ENCODE assay signal across 18 cellular contexts in genomic region chr2:221264318-221264717, GRCh38.
"Had no signal": no experiment of that assay in that cellular context is flagged by ENCODE, and none has a peak within 500 bp of the region (broad histone marks: within the 10 kb centered on the region; RNA-seq: fewer than 3 reads in every experiment).

No MANE protein-coding gene starts in this region.

- H3K27me3 ChIP-seq: body of pancreas, left lung, transverse colon had no signal

- H3K9me3 Mint-ChIP-seq: activated CD4-positive, alpha-beta memory T cell treated with anti-CD3 and anti-CD28 coated beads, Interleukin-2, amount 10 ng/mL, durations not matched to agents 7 days and 5 days; activated naive CD4-positive, alpha-beta T cell treated with anti-CD3 and anti-CD28 coated beads, Interleukin-2, amount 50 U/mL, for 24 hours; activated T-cell treated with anti-CD3 and anti-CD28 coated beads, Interleukin-2, amount 50 U/mL, for 24 hours had no signal

- H3K27ac Mint-ChIP-seq: activated CD4-positive, alpha-beta memory T cell treated with anti-CD3 and anti-CD28 coated beads, Interleukin-2, amount 10 ng/mL, durations not matched to agents 7 days and 5 days; activated naive CD4-positive, alpha-beta T cell treated with anti-CD3 and anti-CD28 coated beads, Interleukin-2, amount 50 U/mL, for 24 hours; activated T-cell treated with anti-CD3 and anti-CD28 coated beads, Interleukin-2, amount 50 U/mL, for 24 hours; naive thymus-derived CD4-positive, alpha-beta T cell; T-helper 17 cell had no signal

- H3K4me1 ChIP-seq: left lung, transverse colon had no signal

- H3K4me3 Mint-ChIP-seq: activated CD4-positive, alpha-beta memory T cell treated with anti-CD3 and anti-CD28 coated beads, Interleukin-2, amount 10 ng/mL, durations not matched to agents 7 days and 5 days; activated naive CD4-positive, alpha-beta T cell treated with anti-CD3 and anti-CD28 coated beads, Interleukin-2, amount 50 U/mL, for 24 hours; activated T-cell treated with anti-CD3 and anti-CD28 coated beads, Interleukin-2, amount 50 U/mL, for 24 hours; naive thymus-derived CD4-positive, alpha-beta T cell; T-helper 17 cell had no signal

- H3K4me1 Mint-ChIP-seq: activated CD4-positive, alpha-beta memory T cell treated with anti-CD3 and anti-CD28 coated beads, Interleukin-2, amount 10 ng/mL, durations not matched to agents 7 days and 5 days; activated naive CD4-positive, alpha-beta T cell treated with anti-CD3 and anti-CD28 coated beads, Interleukin-2, amount 50 U/mL, for 24 hours; naive thymus-derived CD4-positive, alpha-beta T cell; T-helper 17 cell had no signal

- H3K36me3 ChIP-seq: left lung, transverse colon had no signal

- H3K9me3 ChIP-seq: body of pancreas, left lung, transverse colon had no signal

- H3K4me3 ChIP-seq: body of pancreas, left lung, SK-N-MC, transverse colon had no signal

- H3K36me3 Mint-ChIP-seq: activated naive CD4-positive, alpha-beta T cell treated with anti-CD3 and anti-CD28 coated beads, Interleukin-2, amount 50 U/mL, for 24 hours; naive thymus-derived CD4-positive, alpha-beta T cell had no signal

- H3K27ac ChIP-seq: body of pancreas, epithelial cell of prostate, left lung, SK-N-MC, transverse colon had no signal

- DNase-seq: activated CD4-positive, alpha-beta memory T cell treated with anti-CD3 and anti-CD28 coated beads, Interleukin-2, amount 10 ng/mL, durations not matched to agents 7 days and 5 days; activated CD4-positive, alpha-beta T cell treated with anti-CD3 and anti-CD28 coated beads for 4 hours; activated effector memory CD4-positive, alpha-beta T cell treated with Interleukin-2 at 50 U/mL for 16 hours; activated T-cell treated with anti-CD3 and anti-CD28 coated beads, Interleukin-2, amount 50 U/mL, for 24 hours; body of pancreas; central memory CD4-positive, alpha-beta T cell; effector memory CD4-positive, alpha-beta T cell; left lung; mammary epithelial cell; naive thymus-derived CD4-positive, alpha-beta T cell; posterior cingulate gyrus; small intestine; stimulated activated naive CD8-positive, alpha-beta T cell treated with anti-CD3 and anti-CD28 coated beads, Interleukin-15, Interleukin-2, amounts not matched to agents 100 U/mL and 50 U/mL, for 24 hours; T-helper 17 cell; transverse colon had no signal

- ATAC-seq: body of pancreas; left lung; naive thymus-derived CD4-positive, alpha-beta T cell; stimulated activated naive CD8-positive, alpha-beta T cell treated with anti-CD3 and anti-CD28 coated beads, Interleukin-15, Interleukin-2, amounts not matched to agents 100 U/mL and 50 U/mL, for 24 hours; T-helper 17 cell had no signal
